In genomic region chr15:68666120-68666811, GRCh38 we compare ENCODE assay signal across 14 cellular contexts.
A peak's percentile ranks its signal among the peaks of the same experiment; 100 is the strongest.
DNase-seq lines count a peak whose midpoint lies in the region; ATAC-seq and TF ChIP-seq lines count a peak whose summit lies in the region.
"Had no signal": no experiment of that assay in that cellular context is flagged by ENCODE, and none has a peak within 500 bp of the region (broad histone marks: within the 10 kb centered on the region; RNA-seq: fewer than 3 reads in every experiment).

No MANE protein-coding gene starts in this region.

- no peak overlapping the region for H3K27ac ChIP-seq in spleen
- H3K27ac ChIP-seq in naive thymus-derived CD4-positive, alpha-beta T cell (ENCODE audit: low read depth, low read length) = no peak overlapping the region
- H3K27ac ChIP-seq: A549 had no signal

- POLR2A ChIA-PET in naive thymus-derived CD4-positive, alpha-beta T cell (lab: Charles Lee) = no interaction called here

- H3K27me3 ChIP-seq in spleen (replicated peaks in 1 of 7) = no peaks in the 10 kb centered on the region
- no peaks in the 10 kb centered on the region for H3K27me3 ChIP-seq in naive thymus-derived CD4-positive, alpha-beta T cell (ENCODE audit: control insufficient read depth in 2 of 2, insufficient read depth in 2 of 2, low read length in 2 of 2)

- no peaks in the 10 kb centered on the region for H3K36me3 ChIP-seq in spleen
- no peaks in the 10 kb centered on the region for H3K36me3 ChIP-seq in naive thymus-derived CD4-positive, alpha-beta T cell (ENCODE audit: control insufficient read depth in 2 of 3, insufficient read depth in 3 of 3, low read length in 3 of 3)

- H3K27me3 Mint-ChIP-seq in naive thymus-derived CD4-positive, alpha-beta T cell = peaks cover 0 to 21% (median 11%) of the 10 kb centered on the region in 5 donors

- no peak overlapping the region for H3K4me3 ChIP-seq in spleen
- H3K4me3 ChIP-seq in naive thymus-derived CD4-positive, alpha-beta T cell (ENCODE audit: low read length) = no peak overlapping the region
- H3K4me3 ChIP-seq: A549 had no signal

- CTCF ChIA-PET in naive thymus-derived CD4-positive, alpha-beta T cell (lab: Charles Lee) = interaction anchor here (2.2 kb wide), 1 partner anchor 9 kb away, joined by 16 read pairs; no protein-coding TSS in a partner anchor

- H3K9me3 ChIP-seq in spleen = peaks cover 0 to 4% (median 0%) of the 10 kb centered on the region in 8 donors
- H3K9me3 ChIP-seq in naive thymus-derived CD4-positive, alpha-beta T cell (ENCODE audit: control insufficient read depth in 2 of 3, low read length in 3 of 3) = no peaks in the 10 kb centered on the region

- H3K36me3 Mint-ChIP-seq in naive thymus-derived CD4-positive, alpha-beta T cell = peaks cover 0 to 4% (median 0%) of the 10 kb centered on the region in 5 donors

- no peak overlapping the region for H3K27ac Mint-ChIP-seq in naive thymus-derived CD4-positive, alpha-beta T cell
- H3K27ac Mint-ChIP-seq: activated T-cell treated with anti-CD3 and anti-CD28 coated beads, Interleukin-2, amount 50 U/mL, for 72 hours had no signal

- peaks cover 0 to 14% (median 0%) of the 10 kb centered on the region in 11 donors for H3K9me3 Mint-ChIP-seq in naive thymus-derived CD4-positive, alpha-beta T cell
- H3K9me3 Mint-ChIP-seq: activated T-cell treated with anti-CD3 and anti-CD28 coated beads, Interleukin-2, amount 50 U/mL, for 72 hours had no signal

- intact Hi-C loops in spleen (cut with DNase I; ENCODE audit: low total_unique reads) = no loop called here
- intact Hi-C loops in naive thymus-derived CD4-positive, alpha-beta T cell (cut with micrococcal nuclease) = no loop called here

- peaks cover 0 to 16% (median 7%) of the 10 kb centered on the region in 6 donors for H3K4me1 ChIP-seq in spleen
- no peaks in the 10 kb centered on the region for H3K4me1 ChIP-seq in naive thymus-derived CD4-positive, alpha-beta T cell (ENCODE audit: control insufficient read depth in 2 of 2, insufficient read depth in 2 of 2, low read length in 2 of 2)
- H3K4me1 ChIP-seq: A549 had no signal

- TF ChIP-seq CTCF in spleen (IDR thresholded peaks at IDR 0.05 in 8 of 11, conservative IDR thresholded peaks at IDR 0.05 in 3 of 11) = no peak

- no peak for ATAC-seq in naive thymus-derived CD4-positive, alpha-beta T cell
- ATAC-seq: A549; activated T-cell treated with anti-CD3 and anti-CD28 coated beads, Interleukin-2, amount 50 U/mL, for 72 hours had no signal

- 28 to 36% (median 29%) methylated on average over 6 of the region's 6 CpGs for WGBS in spleen, 5 donors

- TF ChIP-seq POLR2A in spleen (IDR thresholded peaks at IDR 0.05) = no peak

- DNase-seq in activated CD8-positive, alpha-beta memory T cell treated with anti-CD3 and anti-CD28 coated beads, Interleukin-2, amount 50 U/mL, for 48 hours = peak; percentile 10
- DNase-seq in activated CD8-positive, alpha-beta memory T cell treated with anti-CD3 and anti-CD28 coated beads, Interleukin-2, amount 50 U/mL, for 4 hours = no peak
- peak; percentile 31 for DNase-seq in NCI-H2107 (lab: John Stamatoyannopoulos, UW)
- DNase-seq in cerebellar cortex (ENCODE audit: low spot score) = peak; percentile 84
- DNase-seq in spleen = peak; percentile 36
- no peak for DNase-seq in naive thymus-derived CD4-positive, alpha-beta T cell
- DNase-seq in superior temporal gyrus (ENCODE audit: extremely low spot score) = no peak
- no peak for DNase-seq in T1000 (lab: John Stamatoyannopoulos, UW)
- DNase-seq: activated T-cell treated with anti-CD3 and anti-CD28 coated beads, Interleukin-2, amount 50 U/mL, for 72 hours; anterior cingulate cortex; DND-41; midbrain; stimulated activated CD8-positive, alpha-beta memory T cell treated with anti-CD3 and anti-CD28 coated beads, Interleukin-4, amount 100 ng/mL, for 48 hours had no signal

- no peaks in the 10 kb centered on the region for H3K4me1 Mint-ChIP-seq in naive thymus-derived CD4-positive, alpha-beta T cell

- H3K4me3 Mint-ChIP-seq in naive thymus-derived CD4-positive, alpha-beta T cell = no peak overlapping the region
- H3K4me3 Mint-ChIP-seq: activated T-cell treated with anti-CD3 and anti-CD28 coated beads, Interleukin-2, amount 50 U/mL, for 72 hours had no signal

Comparison
In these comparisons a context has a peak if more than half of its experiments do, and no peak if none do; other contexts are left out.
1. DNase-seq: peak in activated CD8-positive, alpha-beta memory T cell treated with anti-CD3 and anti-CD28 coated beads, Interleukin-2, amount 50 U/mL, for 48 hours (single experiment), NCI-H2107 (single experiment), cerebellar cortex (single experiment) and spleen (single experiment); none in activated CD8-positive, alpha-beta memory T cell treated with anti-CD3 and anti-CD28 coated beads, Interleukin-2, amount 50 U/mL, for 4 hours (single experiment), naive thymus-derived CD4-positive, alpha-beta T cell (0 of 9), superior temporal gyrus (single experiment) and T1000 (single experiment).